In genomic region chr2:24793752-24794477, GRCh38 we compare ENCODE assay signal across 8 cellular contexts. TPM values are rescaled to one million over a fixed set of nuclear protein-coding genes. Genes with fewer than 3 reads are reported as not detected.
DNase-seq lines count a peak whose midpoint lies in the region; ATAC-seq and TF ChIP-seq lines count a peak whose summit lies in the region.

No MANE protein-coding gene starts in this region.

- no peaks in the 10 kb centered on the region for H3K9me3 ChIP-seq in uterus

- TF ChIP-seq CTCF in GM13976 (IDR thresholded peaks at IDR 0.05; ENCODE audit: borderline replicate concordance, control extremely low read depth, extremely low read depth, insufficient read depth, missing control alignments): no peak
- TF ChIP-seq CTCF in cardiac fibroblast (IDR thresholded peaks at IDR 0.05; ENCODE audit: low read depth, low read length): no peak
- TF ChIP-seq CTCF in uterus (IDR thresholded peaks at IDR 0.05): no peak

- H3K4me3 Mint-ChIP-seq in memory B cell: peak overlapping the region; percentile 99

- peaks cover 17% of the 10 kb centered on the region for H3K36me3 Mint-ChIP-seq in memory B cell

- no peaks in the 10 kb centered on the region for H3K27me3 Mint-ChIP-seq in memory B cell

- no peaks in the 10 kb centered on the region for H3K9me3 Mint-ChIP-seq in memory B cell

- ATAC-seq in memory B cell (ENCODE audit: low read depth): no peak
- no peak for ATAC-seq in HG02870 (IDR thresholded peaks at IDR 0.05; ENCODE audit: unreplicated experiment)

- H3K36me3 ChIP-seq in uterus: no peaks in the 10 kb centered on the region

- intact Hi-C loops in uterus (cut with DNase I; ENCODE audit: low total_unique reads): no loop called here

- H3K27ac Mint-ChIP-seq in memory B cell: peak overlapping the region; percentile 99

- TF ChIP-seq POLR2A in uterus (IDR thresholded peaks at IDR 0.05): no peak

- peaks cover 0 to 6% of the 10 kb centered on the region in 2 donors for H3K4me1 ChIP-seq in uterus

- in situ Hi-C loops in GM13976 (cut with MboI; ENCODE audit: low sequenced_read_pairs, unreplicated experiment): no loop called here

- DNase-seq in AG20443 (ENCODE audit: low spot score): peak; percentile 20
- peak; percentile 28 for DNase-seq in GM13976 (ENCODE audit: low spot score)
- DNase-seq in NCI-H748 treated with DMSO at 0.1 percent for 48 hours (lab: John Stamatoyannopoulos, UW): peak; percentile 36
- DNase-seq in cardiac fibroblast (ENCODE audit: low read depth in 2 of 2): peak; percentile 36 to 49
- no peak for DNase-seq in memory B cell (ENCODE audit: low spot score in 2 of 2)
- no peak for DNase-seq in uterus
- no peak for DNase-seq in ecto neural progenitor cell (ENCODE audit: low spot score)

- peaks cover 20% of the 10 kb centered on the region for H3K4me1 Mint-ChIP-seq in memory B cell

- peak overlapping the region; percentile 95 to 99 for H3K27ac ChIP-seq in uterus

- H3K27me3 ChIP-seq in uterus: no peaks in the 10 kb centered on the region

- H3K4me3 ChIP-seq in cardiac fibroblast (replicated peaks in 1 of 2; ENCODE audit: low read depth in 2 of 2, low read length in 2 of 2) (peak overlapping the region; percentile 81 to 85), uterus (peak overlapping the region; percentile 75 to 84)

RNA-seq across cellular contexts. Expression of gene CENPO, which starts 0.7 kb away (rescaled TPM):
- 10 to 100 TPM in 1 of 4 donors, 1 to 10 TPM in 3; 1.0 to 16.0 (median 2.2) TPM for total RNA-seq in uterus

RNA-seq across cellular contexts. Expression of gene PTRHD1, which starts 0.7 kb away (rescaled TPM):
- total RNA-seq in uterus: 100 to 1,000 TPM in 1 of 4 donors, 10 to 100 TPM in 2, 1 to 10 TPM in 1; 4.7 to 226 (median 22.8) TPM

Comparison
In these comparisons a context has a peak if more than half of its experiments do, and no peak if none do; other contexts are left out.
1. DNase-seq: peak in AG20443 (single experiment), GM13976 (single experiment), NCI-H748 treated with DMSO at 0.1 percent for 48 hours (single experiment) and cardiac fibroblast (2 of 2); none in memory B cell (0 of 2), uterus (0 of 2) and ecto neural progenitor cell (single experiment).